Comparison of ENCODE assay signal across 21 cellular contexts in genomic region chr5:157285310-157286035, GRCh38. TPM values are rescaled to one million over a fixed set of nuclear protein-coding genes. Genes with fewer than 3 reads are reported as not detected.
DNase-seq lines count a peak whose midpoint lies in the region; ATAC-seq lines count a peak whose summit lies in the region.
"Had no signal": no experiment of that assay in that cellular context is flagged by ENCODE, and none has a peak within 500 bp of the region (broad histone marks: within the 10 kb centered on the region; RNA-seq: fewer than 3 reads in every experiment).

No MANE protein-coding gene starts in this region.

- H3K4me1 Mint-ChIP-seq in activated CD4-positive, alpha-beta memory T cell treated with anti-CD3 and anti-CD28 coated beads for 36 hours (ENCODE audit: low read depth): peaks cover 81% of the 10 kb centered on the region
- H3K4me1 Mint-ChIP-seq in activated CD4-positive, alpha-beta memory T cell treated with anti-CD3 and anti-CD28 coated beads, Interleukin-2, amount 10 ng/mL, durations not matched to agents 7 days and 5 days: peaks cover 64% of the 10 kb centered on the region
- H3K4me1 Mint-ChIP-seq in immature natural killer cell: peaks cover 70 to 88% of the 10 kb centered on the region in 2 donors
- H3K4me1 Mint-ChIP-seq in stimulated activated effector memory CD8-positive, alpha-beta T cell treated with anti-CD3 and anti-CD28 coated beads, Interleukin-12 subunit alpha, Interleukin-12 subunit beta, amount 100 ng/mL, for 72 hours: peaks cover 65% of the 10 kb centered on the region

- intact Hi-C loops in activated CD4-positive, alpha-beta memory T cell treated with anti-CD3 and anti-CD28 coated beads for 36 hours (cut with micrococcal nuclease): no loop called here

- no peaks in the 10 kb centered on the region for H3K27me3 Mint-ChIP-seq in activated CD4-positive, alpha-beta memory T cell treated with anti-CD3 and anti-CD28 coated beads for 36 hours
- H3K27me3 Mint-ChIP-seq in activated CD4-positive, alpha-beta memory T cell treated with anti-CD3 and anti-CD28 coated beads, Interleukin-2, amount 10 ng/mL, durations not matched to agents 7 days and 5 days: no peaks in the 10 kb centered on the region
- H3K27me3 Mint-ChIP-seq in immature natural killer cell (ENCODE audit: low read depth in 3 of 3): peaks cover 0 to 3% (median 0%) of the 10 kb centered on the region in 3 donors

- peaks cover 6% of the 10 kb centered on the region for H3K9me3 Mint-ChIP-seq in activated CD4-positive, alpha-beta memory T cell treated with anti-CD3 and anti-CD28 coated beads for 36 hours
- peaks cover 8% of the 10 kb centered on the region for H3K9me3 Mint-ChIP-seq in activated CD4-positive, alpha-beta memory T cell treated with anti-CD3 and anti-CD28 coated beads, Interleukin-2, amount 10 ng/mL, durations not matched to agents 7 days and 5 days
- H3K9me3 Mint-ChIP-seq in immature natural killer cell: no peaks in the 10 kb centered on the region
- peaks cover 4% of the 10 kb centered on the region for H3K9me3 Mint-ChIP-seq in stimulated activated effector memory CD8-positive, alpha-beta T cell treated with anti-CD3 and anti-CD28 coated beads, Interleukin-12 subunit alpha, Interleukin-12 subunit beta, amount 100 ng/mL, for 72 hours
- H3K9me3 Mint-ChIP-seq: dendritic cell treated with granulocyte-macrophage colony-stimulating factor and Interleukin-4, amounts not matched to agents 40 ng/mL and 50 ng/mL, for 4 days had no signal

- H3K36me3 Mint-ChIP-seq in activated CD4-positive, alpha-beta memory T cell treated with anti-CD3 and anti-CD28 coated beads for 36 hours: peaks cover 42% of the 10 kb centered on the region
- H3K36me3 Mint-ChIP-seq in activated CD4-positive, alpha-beta memory T cell treated with anti-CD3 and anti-CD28 coated beads, Interleukin-2, amount 10 ng/mL, durations not matched to agents 7 days and 5 days (ENCODE audit: low read depth): peaks cover 71% of the 10 kb centered on the region
- H3K36me3 Mint-ChIP-seq in immature natural killer cell: peaks cover 12 to 30% (median 21%) of the 10 kb centered on the region in 3 donors
- peaks cover 76% of the 10 kb centered on the region for H3K36me3 Mint-ChIP-seq in stimulated activated effector memory CD8-positive, alpha-beta T cell treated with anti-CD3 and anti-CD28 coated beads, Interleukin-12 subunit alpha, Interleukin-12 subunit beta, amount 100 ng/mL, for 72 hours

- H3K27ac Mint-ChIP-seq in activated CD4-positive, alpha-beta memory T cell treated with anti-CD3 and anti-CD28 coated beads for 36 hours: peak overlapping the region; percentile 30
- H3K27ac Mint-ChIP-seq in activated CD4-positive, alpha-beta memory T cell treated with anti-CD3 and anti-CD28 coated beads, Interleukin-2, amount 10 ng/mL, durations not matched to agents 7 days and 5 days: no peak overlapping the region
- peak overlapping the region; percentile 41 to 90 (median 57) for H3K27ac Mint-ChIP-seq in immature natural killer cell
- peak overlapping the region; percentile 12 for H3K27ac Mint-ChIP-seq in stimulated activated effector memory CD8-positive, alpha-beta T cell treated with anti-CD3 and anti-CD28 coated beads, Interleukin-12 subunit alpha, Interleukin-12 subunit beta, amount 100 ng/mL, for 72 hours
- H3K27ac Mint-ChIP-seq: dendritic cell treated with granulocyte-macrophage colony-stimulating factor and Interleukin-4, amounts not matched to agents 40 ng/mL and 50 ng/mL, for 4 days had no signal

- POLR2A ChIA-PET in activated CD4-positive, alpha-beta memory T cell treated with anti-CD3 and anti-CD28 coated beads for 36 hours (lab: Charles Lee): interaction anchor here (1.9 kb wide), 1 partner anchor 13 kb away, joined by 5 read pairs; no protein-coding TSS in a partner anchor
- POLR2A ChIA-PET in activated CD4-positive, alpha-beta memory T cell treated with anti-CD3 and anti-CD28 coated beads, Interleukin-2, amount 10 ng/mL, durations not matched to agents 7 days and 5 days (lab: Charles Lee): interaction anchor here (8.9 kb wide), 1 partner anchor 11 kb away, joined by 56 read pairs; no protein-coding TSS in a partner anchor

- ATAC-seq in stimulated activated effector memory CD8-positive, alpha-beta T cell treated with anti-CD3 and anti-CD28 coated beads, Interleukin-12 subunit alpha, Interleukin-12 subunit beta, amount 100 ng/mL, for 72 hours: no peak
- ATAC-seq: left lung, pancreas had no signal

- CTCF ChIA-PET in activated CD4-positive, alpha-beta memory T cell treated with anti-CD3 and anti-CD28 coated beads for 36 hours (lab: Charles Lee): interaction anchor here (0.8 to 3.3 kb wide), 3 partner anchors 22 to 43 kb away, joined by 3 to 13 read pairs (median 4); no protein-coding TSS in a partner anchor
- CTCF ChIA-PET in activated CD4-positive, alpha-beta memory T cell treated with anti-CD3 and anti-CD28 coated beads, Interleukin-2, amount 10 ng/mL, durations not matched to agents 7 days and 5 days (lab: Charles Lee): interaction anchor here (1.5 kb wide), 2 partner anchors 9 to 28 kb away, joined by 3 to 4 read pairs; no protein-coding TSS in a partner anchor

- DNase-seq in activated CD4-positive, alpha-beta memory T cell treated with anti-CD3 and anti-CD28 coated beads for 36 hours: no peak
- no peak for DNase-seq in activated CD4-positive, alpha-beta memory T cell treated with anti-CD3 and anti-CD28 coated beads, Interleukin-2, amount 10 ng/mL, durations not matched to agents 7 days and 5 days
- DNase-seq in immature natural killer cell (no peak), SW480 (ENCODE audit: low spot score) (no peak), NCI-H526 treated with DMSO at 0.1 percent for 48 hours (lab: John Stamatoyannopoulos, UW) (no peak), DMS 273 treated with DMSO at 0.1 percent for 48 hours (lab: John Stamatoyannopoulos, UW) (no peak)
- no peak for DNase-seq in stimulated activated effector memory CD8-positive, alpha-beta T cell treated with anti-CD3 and anti-CD28 coated beads, Interleukin-12 subunit alpha, Interleukin-12 subunit beta, amount 100 ng/mL, for 72 hours (ENCODE audit: low spot score in 2 of 2)
- DNase-seq: activated CD4-positive, CD25-positive, alpha-beta regulatory T cell; activated effector memory CD4-positive, alpha-beta T cell treated with Interleukin-2 at 50 U/mL for 16 hours; foreskin melanocyte; GF-D8; left lung; NCI-H1048; NCI-H69; pancreas; stimulated activated CD4-positive, alpha-beta T cell treated with anti-CD3 and anti-CD28 coated beads, Interleukin-4, amount 100 ng/mL, for 4 hours had no signal

- H3K27ac ChIP-seq in angular gyrus (ENCODE audit: low read depth, low read length): peak overlapping the region; percentile 22
- H3K27ac ChIP-seq: epithelial cell of prostate, left lung, pancreas, SJSA1, skin epidermis had no signal

- no peak overlapping the region for H3K4me3 Mint-ChIP-seq in activated CD4-positive, alpha-beta memory T cell treated with anti-CD3 and anti-CD28 coated beads for 36 hours
- H3K4me3 Mint-ChIP-seq in activated CD4-positive, alpha-beta memory T cell treated with anti-CD3 and anti-CD28 coated beads, Interleukin-2, amount 10 ng/mL, durations not matched to agents 7 days and 5 days: no peak overlapping the region
- H3K4me3 Mint-ChIP-seq in immature natural killer cell: no peak overlapping the region
- no peak overlapping the region for H3K4me3 Mint-ChIP-seq in stimulated activated effector memory CD8-positive, alpha-beta T cell treated with anti-CD3 and anti-CD28 coated beads, Interleukin-12 subunit alpha, Interleukin-12 subunit beta, amount 100 ng/mL, for 72 hours
- H3K4me3 Mint-ChIP-seq: dendritic cell treated with granulocyte-macrophage colony-stimulating factor and Interleukin-4, amounts not matched to agents 40 ng/mL and 50 ng/mL, for 4 days had no signal

RNA-seq across cellular contexts. Expression of gene CYFIP2, which starts 19.6 kb away (rescaled TPM):
- 100 to 1,000 TPM; 319 to 321 TPM for total RNA-seq in activated CD4-positive, alpha-beta memory T cell treated with anti-CD3 and anti-CD28 coated beads for 36 hours
- total RNA-seq in activated CD4-positive, alpha-beta memory T cell treated with anti-CD3 and anti-CD28 coated beads, Interleukin-2, amount 10 ng/mL, durations not matched to agents 7 days and 5 days: 100 to 1,000 TPM; 337 to 354 TPM
- polyA plus RNA-seq in immature natural killer cell: 100 to 1,000 TPM; 293 to 667 (median 513) TPM
